Comparison of ENCODE assay signal across 1 cellular context in the genomic region with DNA sequence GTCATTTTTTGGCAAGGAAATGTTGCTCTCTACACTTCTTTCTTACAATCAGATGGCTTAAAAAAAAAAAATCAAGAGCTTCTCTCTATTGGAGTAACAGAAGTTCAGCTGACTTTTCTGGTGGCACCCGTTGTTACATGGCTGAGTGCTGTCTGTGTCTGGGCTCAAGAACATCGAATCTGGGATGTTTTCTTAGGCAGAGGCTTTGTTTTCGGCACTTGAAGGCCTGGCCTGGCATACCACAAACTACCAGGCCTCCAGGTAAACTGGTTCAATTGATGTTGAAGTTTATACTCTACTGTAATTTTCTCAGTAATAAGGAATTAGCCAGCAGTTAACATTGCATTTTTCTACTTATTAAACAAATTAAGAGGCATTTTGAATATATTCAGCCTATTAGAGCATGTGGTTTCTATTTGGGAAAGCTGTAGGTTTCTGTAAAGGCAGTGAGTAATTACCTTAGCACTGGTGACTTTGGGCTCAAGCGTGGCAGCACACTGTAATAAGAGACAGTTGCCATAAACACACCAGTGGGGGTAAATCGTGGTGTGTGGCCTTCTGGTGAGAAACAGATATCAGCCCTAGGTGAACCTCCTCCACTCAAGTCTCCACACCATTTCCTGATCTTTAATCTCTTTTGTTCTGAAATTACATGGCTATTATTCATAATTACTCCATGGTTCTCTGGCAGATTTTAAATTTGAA.
TF ChIP-seq lines count a peak whose summit lies in the region.

No MANE protein-coding gene starts in this region.

TF ChIP-seq in GM23338, 12 proteins besides CTCF, POLR2A, EP300 and RAD21:
- TF ChIP-seq, protein P1, sequence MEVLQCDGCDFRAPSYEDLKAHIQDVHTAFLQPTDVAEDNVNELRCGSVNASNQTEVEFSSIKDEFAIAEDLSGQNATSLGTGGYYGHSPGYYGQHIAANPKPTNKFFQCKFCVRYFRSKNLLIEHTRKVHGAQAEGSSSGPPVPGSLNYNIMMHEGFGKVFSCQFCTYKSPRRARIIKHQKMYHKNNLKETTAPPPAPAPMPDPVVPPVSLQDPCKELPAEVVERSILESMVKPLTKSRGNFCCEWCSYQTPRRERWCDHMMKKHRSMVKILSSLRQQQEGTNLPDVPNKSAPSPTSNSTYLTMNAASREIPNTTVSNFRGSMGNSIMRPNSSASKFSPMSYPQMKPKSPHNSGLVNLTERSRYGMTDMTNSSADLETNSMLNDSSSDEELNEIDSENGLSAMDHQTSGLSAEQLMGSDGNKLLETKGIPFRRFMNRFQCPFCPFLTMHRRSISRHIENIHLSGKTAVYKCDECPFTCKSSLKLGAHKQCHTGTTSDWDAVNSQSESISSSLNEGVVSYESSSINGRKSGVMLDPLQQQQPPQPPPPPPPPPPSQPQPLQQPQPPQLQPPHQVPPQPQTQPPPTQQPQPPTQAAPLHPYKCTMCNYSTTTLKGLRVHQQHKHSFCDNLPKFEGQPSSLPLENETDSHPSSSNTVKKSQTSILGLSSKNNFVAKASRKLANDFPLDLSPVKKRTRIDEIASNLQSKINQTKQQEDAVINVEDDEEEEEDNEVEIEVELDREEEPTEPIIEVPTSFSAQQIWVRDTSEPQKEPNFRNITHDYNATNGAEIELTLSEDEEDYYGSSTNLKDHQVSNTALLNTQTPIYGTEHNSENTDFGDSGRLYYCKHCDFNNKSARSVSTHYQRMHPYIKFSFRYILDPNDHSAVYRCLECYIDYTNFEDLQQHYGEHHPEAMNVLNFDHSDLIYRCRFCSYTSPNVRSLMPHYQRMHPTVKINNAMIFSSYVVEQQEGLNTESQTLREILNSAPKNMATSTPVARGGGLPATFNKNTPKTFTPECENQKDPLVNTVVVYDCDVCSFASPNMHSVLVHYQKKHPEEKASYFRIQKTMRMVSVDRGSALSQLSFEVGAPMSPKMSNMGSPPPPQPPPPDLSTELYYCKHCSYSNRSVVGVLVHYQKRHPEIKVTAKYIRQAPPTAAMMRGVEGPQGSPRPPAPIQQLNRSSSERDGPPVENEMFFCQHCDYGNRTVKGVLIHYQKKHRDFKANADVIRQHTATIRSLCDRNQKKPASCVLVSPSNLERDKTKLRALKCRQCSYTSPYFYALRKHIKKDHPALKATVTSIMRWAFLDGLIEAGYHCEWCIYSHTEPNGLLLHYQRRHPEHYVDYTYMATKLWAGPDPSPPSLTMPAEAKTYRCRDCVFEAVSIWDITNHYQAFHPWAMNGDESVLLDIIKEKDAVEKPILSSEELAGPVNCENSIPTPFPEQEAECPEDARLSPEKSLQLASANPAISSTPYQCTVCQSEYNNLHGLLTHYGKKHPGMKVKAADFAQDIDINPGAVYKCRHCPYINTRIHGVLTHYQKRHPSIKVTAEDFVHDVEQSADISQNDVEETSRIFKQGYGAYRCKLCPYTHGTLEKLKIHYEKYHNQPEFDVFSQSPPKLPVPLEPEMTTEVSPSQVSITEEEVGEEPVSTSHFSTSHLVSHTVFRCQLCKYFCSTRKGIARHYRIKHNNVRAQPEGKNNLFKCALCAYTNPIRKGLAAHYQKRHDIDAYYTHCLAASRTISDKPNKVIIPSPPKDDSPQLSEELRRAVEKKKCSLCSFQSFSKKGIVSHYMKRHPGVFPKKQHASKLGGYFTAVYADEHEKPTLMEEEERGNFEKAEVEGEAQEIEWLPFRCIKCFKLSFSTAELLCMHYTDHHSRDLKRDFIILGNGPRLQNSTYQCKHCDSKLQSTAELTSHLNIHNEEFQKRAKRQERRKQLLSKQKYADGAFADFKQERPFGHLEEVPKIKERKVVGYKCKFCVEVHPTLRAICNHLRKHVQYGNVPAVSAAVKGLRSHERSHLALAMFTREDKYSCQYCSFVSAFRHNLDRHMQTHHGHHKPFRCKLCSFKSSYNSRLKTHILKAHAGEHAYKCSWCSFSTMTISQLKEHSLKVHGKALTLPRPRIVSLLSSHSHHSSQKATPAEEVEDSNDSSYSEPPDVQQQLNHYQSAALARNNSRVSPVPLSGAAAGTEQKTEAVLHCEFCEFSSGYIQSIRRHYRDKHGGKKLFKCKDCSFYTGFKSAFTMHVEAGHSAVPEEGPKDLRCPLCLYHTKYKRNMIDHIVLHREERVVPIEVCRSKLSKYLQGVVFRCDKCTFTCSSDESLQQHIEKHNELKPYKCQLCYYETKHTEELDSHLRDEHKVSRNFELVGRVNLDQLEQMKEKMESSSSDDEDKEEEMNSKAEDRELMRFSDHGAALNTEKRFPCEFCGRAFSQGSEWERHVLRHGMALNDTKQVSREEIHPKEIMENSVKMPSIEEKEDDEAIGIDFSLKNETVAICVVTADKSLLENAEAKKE (CRISPR knock-in tag; IDR thresholded peaks at IDR 0.05) = no peak
- TF ChIP-seq STAT1 (IDR thresholded peaks at IDR 0.05; ENCODE audit: unreplicated experiment) = no peak
- no peak for TF ChIP-seq POLR2AphosphoS5 (IDR thresholded peaks at IDR 0.05; ENCODE audit: low read depth)
- TF ChIP-seq JUNB (IDR thresholded peaks at IDR 0.05; ENCODE audit: unreplicated experiment) = no peak
- TF ChIP-seq ZNF114 (CRISPR knock-in tag; IDR thresholded peaks at IDR 0.05) = no peak
